In the genomic region with DNA sequence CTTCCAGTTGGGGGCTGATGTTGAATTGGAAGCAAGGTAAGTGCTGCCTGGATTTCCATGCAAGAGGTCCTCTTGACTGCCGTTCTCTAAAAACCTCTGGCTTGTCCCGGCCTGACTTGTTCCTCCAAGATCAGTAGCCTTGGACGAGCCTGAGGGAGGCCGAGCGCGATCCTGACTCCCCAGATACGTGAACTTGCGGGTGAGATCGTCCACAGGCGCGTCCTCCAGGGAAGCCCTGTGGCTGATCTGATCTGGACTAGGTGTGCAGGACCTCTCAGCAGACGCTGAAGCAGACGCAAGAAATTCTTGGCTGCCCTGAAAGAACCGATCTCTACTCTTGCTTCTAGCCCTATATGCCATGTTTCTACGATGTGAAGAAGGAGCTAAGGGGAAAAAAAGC, we compare ENCODE assay signal across 18 cellular contexts. TPM values are rescaled to one million over a fixed set of nuclear protein-coding genes. Genes with fewer than 3 reads are reported as not detected.
DNase-seq lines count a peak whose midpoint lies in the region; ATAC-seq and TF ChIP-seq lines count a peak whose summit lies in the region.
"Had no signal": no experiment of that assay in that cellular context is flagged by ENCODE, and none has a peak within 500 bp of the region (broad histone marks: within the 10 kb centered on the region; RNA-seq: fewer than 3 reads in every experiment).

No MANE protein-coding gene starts in this region.

- no peaks in the 10 kb centered on the region for H3K9me3 Mint-ChIP-seq in IgD-negative memory B cell
- no peaks in the 10 kb centered on the region for H3K9me3 Mint-ChIP-seq in activated naive CD8-positive, alpha-beta T cell treated with anti-CD3 and anti-CD28 coated beads for 36 hours
- H3K9me3 Mint-ChIP-seq: memory B cell had no signal

- peaks cover under 1 to 81% (median 47%) of the 10 kb centered on the region in 6 donors for H3K4me1 ChIP-seq in spleen

- ATAC-seq in HG03469 (IDR thresholded peaks at IDR 0.05; ENCODE audit: unreplicated experiment), result no peak

- DNase-seq in activated T-cell treated with anti-CD3 and anti-CD28 coated beads, Interleukin-2, amount 50 U/mL, for 48 hours, result peak; percentile 15 to 17
- DNase-seq in activated T-cell treated with anti-CD3 and anti-CD28 coated beads, Interleukin-2, amount 50 U/mL, for 1 hour, result no peak
- DNase-seq in activated naive CD8-positive, alpha-beta T cell treated with anti-CD3 and anti-CD28 coated beads for 36 hours, result no peak
- no peak for DNase-seq in spleen
- DNase-seq in NCI-H2227 (lab: John Stamatoyannopoulos, UW; ENCODE audit: unreplicated experiment), result no peak
- DNase-seq in NCI-H526 (lab: John Stamatoyannopoulos, UW), result no peak
- DNase-seq: ACHN; activated effector memory CD4-positive, alpha-beta T cell treated with Interleukin-2 at 50 U/mL for 16 hours; aorta; dermis blood vessel endothelial cell; head of caudate nucleus; NCI-H2081 treated with DMSO at 0.1 percent for 48 hours; NCI-H446 treated with DMSO at 0.1 percent for 48 hours; SIG-M5 had no signal

- no peak for TF ChIP-seq CTCF in spleen (IDR thresholded peaks at IDR 0.05 in 8 of 11, conservative IDR thresholded peaks at IDR 0.05 in 3 of 11)

- H3K4me1 Mint-ChIP-seq in IgD-negative memory B cell, result peaks cover 5 to 17% (median 7%) of the 10 kb centered on the region in 3 donors
- peaks cover 71% of the 10 kb centered on the region for H3K4me1 Mint-ChIP-seq in activated naive CD8-positive, alpha-beta T cell treated with anti-CD3 and anti-CD28 coated beads for 36 hours

- WGBS in spleen, 5 donors, result 94 to 96% (median 95%) methylated on average over 15 of the region's 15 CpGs

- no peak overlapping the region for H3K4me3 ChIP-seq in spleen

- peak overlapping the region in 5 of 8 donors; percentile 2 to 55 (median 51) for H3K27ac ChIP-seq in spleen

- H3K27ac Mint-ChIP-seq in IgD-negative memory B cell, result peak overlapping the region in 2 of 3 donors; percentile 64 to 67
- peak overlapping the region; percentile 57 for H3K27ac Mint-ChIP-seq in activated naive CD8-positive, alpha-beta T cell treated with anti-CD3 and anti-CD28 coated beads for 36 hours

- no peaks in the 10 kb centered on the region for H3K9me3 ChIP-seq in spleen

- H3K36me3 Mint-ChIP-seq in IgD-negative memory B cell, result peaks cover 1% of the 10 kb centered on the region
- H3K36me3 Mint-ChIP-seq in activated naive CD8-positive, alpha-beta T cell treated with anti-CD3 and anti-CD28 coated beads for 36 hours, result peaks cover 61% of the 10 kb centered on the region

- H3K27me3 Mint-ChIP-seq in IgD-negative memory B cell, result no peaks in the 10 kb centered on the region
- no peaks in the 10 kb centered on the region for H3K27me3 Mint-ChIP-seq in activated naive CD8-positive, alpha-beta T cell treated with anti-CD3 and anti-CD28 coated beads for 36 hours
- H3K27me3 Mint-ChIP-seq: memory B cell had no signal

- H3K27me3 ChIP-seq in spleen (replicated peaks in 1 of 7), result no peaks in the 10 kb centered on the region

- peak overlapping the region in 1 of 4 donors; percentile 3 for H3K4me3 Mint-ChIP-seq in IgD-negative memory B cell
- no peak overlapping the region for H3K4me3 Mint-ChIP-seq in activated naive CD8-positive, alpha-beta T cell treated with anti-CD3 and anti-CD28 coated beads for 36 hours
- H3K4me3 Mint-ChIP-seq: memory B cell had no signal

- TF ChIP-seq POLR2A in spleen (IDR thresholded peaks at IDR 0.05), result no peak

- intact Hi-C loops in spleen (cut with DNase I; ENCODE audit: low total_unique reads), result loop anchor here (10.0 kb wide), 1 partner anchor 45 kb away; no protein-coding TSS in a partner anchor

- H3K36me3 ChIP-seq in spleen, result peaks cover 0 to 100% (median 93%) of the 10 kb centered on the region in 6 donors

RNA-seq across cellular contexts. Expression of a gene that starts 29.7 kb away (rescaled TPM):
- polyA plus RNA-seq in IgD-negative memory B cell, result 93.1 TPM
- total RNA-seq in activated naive CD8-positive, alpha-beta T cell treated with anti-CD3 and anti-CD28 coated beads for 36 hours, result 100 to 1,000 TPM; 117 to 118 TPM
- total RNA-seq in spleen, result 10 to 100 TPM; 53.4 to 82.4 (median 68.3) TPM
- polyA plus RNA-seq in spleen, result 10 to 100 TPM; 12.7 to 19.0 (median 13.0) TPM

RNA-seq across cellular contexts. Expression of a gene that starts 44.0 kb away (rescaled TPM):
- polyA plus RNA-seq in IgD-negative memory B cell (0.80 TPM), spleen (under 1 TPM; 0.08 to 0.93 (median 0.15) TPM)
- total RNA-seq in activated naive CD8-positive, alpha-beta T cell treated with anti-CD3 and anti-CD28 coated beads for 36 hours, result 10 to 100 TPM; 12.9 to 13.4 TPM
- total RNA-seq in spleen, result 10 to 100 TPM; 11.1 to 27.7 (median 12.9) TPM
- total RNA-seq: osteocyte had no signal

Comparison
In these comparisons a context has a peak if more than half of its experiments do, and no peak if none do; other contexts are left out.
1. DNase-seq: peak in activated T-cell treated with anti-CD3 and anti-CD28 coated beads, Interleukin-2, amount 50 U/mL, for 48 hours (2 of 2); none in activated T-cell treated with anti-CD3 and anti-CD28 coated beads, Interleukin-2, amount 50 U/mL, for 1 hour (single experiment), activated naive CD8-positive, alpha-beta T cell treated with anti-CD3 and anti-CD28 coated beads for 36 hours (single experiment), spleen (single experiment), NCI-H2227 (single experiment) and NCI-H526 (0 of 2).